In genomic region chr17:41864498-41864836, GRCh38 we compare ENCODE assay signal across 8 cellular contexts. TPM values are rescaled to one million over a fixed set of nuclear protein-coding genes. Genes with fewer than 3 reads are reported as not detected.
A peak's percentile ranks its signal among the peaks of the same experiment; 100 is the strongest.
DNase-seq lines count a peak whose midpoint lies in the region; ATAC-seq and TF ChIP-seq lines count a peak whose summit lies in the region.

No MANE protein-coding gene starts in this region.

- WGBS in heart right ventricle, 2 donors: 1 to 2% methylated on average over 24 to 25 of the region's 25 CpGs
- WGBS in spleen, 5 donors: 0 to 1% (median 0%) methylated on average over 21 to 25 of the region's 25 CpGs

- ATAC-seq in heart right ventricle (peak in 6 of 8 donors; percentile 47 to 69 (median 60)), GM18867 (IDR thresholded peaks at IDR 0.05; ENCODE audit: unreplicated experiment) (no peak)

- no peaks in the 10 kb centered on the region for H3K9me3 ChIP-seq in heart right ventricle
- H3K9me3 ChIP-seq in spleen: no peaks in the 10 kb centered on the region

- TF ChIP-seq CTCF in heart right ventricle (IDR thresholded peaks at IDR 0.05): no peak
- no peak for TF ChIP-seq CTCF in spleen (IDR thresholded peaks at IDR 0.05 in 8 of 11, conservative IDR thresholded peaks at IDR 0.05 in 3 of 11)

- intact Hi-C loops in heart right ventricle (cut with DNase I) (no loop called here), spleen (cut with DNase I; ENCODE audit: low total_unique reads) (no loop called here)

- no peak for TF ChIP-seq POLR2A in spleen (IDR thresholded peaks at IDR 0.05)

- H3K4me1 ChIP-seq in heart right ventricle: peaks cover 5 to 59% (median 39%) of the 10 kb centered on the region in 9 donors
- H3K4me1 ChIP-seq in spleen: peaks cover 13 to 58% (median 40%) of the 10 kb centered on the region in 6 donors

- DNase-seq in stimulated activated naive CD4-positive, alpha-beta T cell treated with Interleukin-2 at 50 U/mL for 16 hours (lab: John Stamatoyannopoulos, UW): peak; percentile 71
- DNase-seq in stimulated activated naive CD4-positive, alpha-beta T cell (lab: John Stamatoyannopoulos, UW): no peak
- DNase-seq in RPMI7951 (ENCODE audit: low read depth) (peak; percentile 11), heart right ventricle (no peak), spleen (no peak), kidney tubule cell (ENCODE audit: low spot score) (no peak), NCI-H2171 treated with DMSO at 0.1 percent for 48 hours (lab: John Stamatoyannopoulos, UW) (no peak)

- H3K27me3 ChIP-seq in heart right ventricle (no peaks in the 10 kb centered on the region), spleen (replicated peaks in 1 of 7) (no peaks in the 10 kb centered on the region)

- H3K36me3 ChIP-seq in heart right ventricle (peaks cover 0 to 31% (median 6%) of the 10 kb centered on the region in 9 donors), spleen (peaks cover 0 to 31% (median 22%) of the 10 kb centered on the region in 6 donors)

- peak overlapping the region; percentile 86 to 100 (median 96) for H3K4me3 ChIP-seq in heart right ventricle
- peak overlapping the region; percentile 84 to 99 (median 97) for H3K4me3 ChIP-seq in spleen

- H3K27ac ChIP-seq in heart right ventricle (peak overlapping the region; percentile 49 to 96 (median 92)), spleen (peak overlapping the region; percentile 85 to 97 (median 95))

RNA-seq across cellular contexts. Expression of gene KLHL11, which starts 0.8 kb away (rescaled TPM):
- 11.8 and 18.3 TPM in 2 replicates for total RNA-seq in RPMI7951 (2014; rRNA removed; shearing (Covaris generic))
- total RNA-seq in heart right ventricle (1 to 10 TPM; 2.1 to 4.9 (median 3.6) TPM), spleen (10 to 100 TPM; 10.1 to 25.2 (median 12.6) TPM)
- polyA plus RNA-seq in heart right ventricle (1 to 10 TPM; 1.4 TPM), spleen (1 to 10 TPM in 1 of 3 donors, under 1 TPM in 2; 0.17 to 1.1 (median 0.20) TPM)

RNA-seq across cellular contexts. Expression of gene KLHL10, which starts 26.8 kb away (rescaled TPM):
- total RNA-seq in RPMI7951 (2014; rRNA removed; shearing (Covaris generic)): not detected in 2 replicates
- under 1 TPM in 4 of 10 donors, not detected in 6; 0.12 to 0.25 (median 0.18) TPM for total RNA-seq in heart right ventricle
- under 1 TPM in 1 of 2 donors, not detected in 1; 0.01 TPM for polyA plus RNA-seq in heart right ventricle
- total RNA-seq in spleen: 1 to 10 TPM in 1 of 7 donors, under 1 TPM in 1, not detected in 5; 0.60 to 2.1 TPM
- polyA plus RNA-seq in spleen: under 1 TPM; 0.03 to 0.20 (median 0.05) TPM

RNA-seq across cellular contexts. Expression of gene NT5C3B, which starts 28.4 kb away (rescaled TPM):
- 37.5 and 39.4 TPM in 2 replicates for total RNA-seq in RPMI7951 (2014; rRNA removed; shearing (Covaris generic))
- total RNA-seq in heart right ventricle: 10 to 100 TPM; 14.5 to 25.0 (median 20.5) TPM
- 10 to 100 TPM; 42.1 to 48.5 TPM for polyA plus RNA-seq in heart right ventricle
- 10 to 100 TPM; 17.0 to 43.9 (median 26.0) TPM for total RNA-seq in spleen
- polyA plus RNA-seq in spleen: 10 to 100 TPM; 38.9 to 62.7 (median 60.9) TPM

RNA-seq across cellular contexts. Expression of gene FKBP10, which starts 51.7 kb away (rescaled TPM):
- 115 and 133 TPM in 2 replicates for total RNA-seq in RPMI7951 (2014; rRNA removed; shearing (Covaris generic))
- total RNA-seq in heart right ventricle (10 to 100 TPM in 4 of 10 donors, 1 to 10 TPM in 6; 4.8 to 31.8 (median 8.7) TPM), spleen (10 to 100 TPM; 14.8 to 30.8 (median 16.7) TPM)
- polyA plus RNA-seq in heart right ventricle (10 to 100 TPM; 27.8 to 29.3 TPM), spleen (10 to 100 TPM in 1 of 3 donors, 1 to 10 TPM in 2; 9.6 to 18.9 (median 9.9) TPM)

RNA-seq across cellular contexts. Expression of gene P3H4, which starts 52.7 kb away (rescaled TPM):
- total RNA-seq in RPMI7951 (2014; rRNA removed; shearing (Covaris generic)): 36.0 and 40.6 TPM in 2 replicates
- total RNA-seq in heart right ventricle (1 to 10 TPM; 2.0 to 7.5 (median 3.8) TPM), spleen (1 to 10 TPM; 5.5 to 7.1 (median 6.0) TPM)
- polyA plus RNA-seq in heart right ventricle (1 to 10 TPM; 5.6 to 7.3 TPM), spleen (1 to 10 TPM; 3.3 to 5.1 (median 3.5) TPM)

Comparison
In these comparisons a context has a peak if more than half of its experiments do, and no peak if none do; other contexts are left out.
1. DNase-seq: peak in stimulated activated naive CD4-positive, alpha-beta T cell treated with Interleukin-2 at 50 U/mL for 16 hours (single experiment) and RPMI7951 (single experiment); none in stimulated activated naive CD4-positive, alpha-beta T cell (0 of 6), heart right ventricle (0 of 2), spleen (single experiment), kidney tubule cell (single experiment) and NCI-H2171 treated with DMSO at 0.1 percent for 48 hours (single experiment).